Comparison of ENCODE assay signal across 14 cellular contexts in the genomic region with DNA sequence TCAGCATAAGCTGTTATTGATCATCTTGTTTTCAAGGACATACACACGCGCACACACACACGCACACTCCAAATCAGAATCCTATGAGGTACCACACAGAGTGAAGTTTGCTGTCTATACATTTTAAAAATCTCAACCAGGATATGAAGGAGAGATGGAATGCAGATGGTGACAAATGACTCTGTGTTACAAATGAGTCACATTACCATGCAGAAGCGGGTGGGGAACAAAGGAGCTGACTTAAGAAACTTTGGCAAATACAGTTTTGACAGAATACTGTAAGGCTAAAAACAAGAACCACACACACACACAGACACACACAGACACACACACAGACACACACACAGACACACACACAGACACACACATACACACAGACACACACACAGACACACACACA.
DNase-seq lines count a peak whose midpoint lies in the region; ATAC-seq and TF ChIP-seq lines count a peak whose summit lies in the region.
"Had no signal": no experiment of that assay in that cellular context is flagged by ENCODE, and none has a peak within 500 bp of the region (broad histone marks: within the 10 kb centered on the region; RNA-seq: fewer than 3 reads in every experiment).

No MANE protein-coding gene starts in this region.

- in situ Hi-C loops in astrocyte of the spinal cord (cut with HindIII; ENCODE audit: low sequenced_read_pairs) = no loop called here

- no peak for ATAC-seq in GM18519 (IDR thresholded peaks at IDR 0.05; ENCODE audit: low FRiP score, unreplicated experiment)

- peaks cover 13 to 19% of the 10 kb centered on the region in 2 donors for H3K36me3 Mint-ChIP-seq in CD14-positive monocyte

- peaks cover 65% of the 10 kb centered on the region for H3K4me1 Mint-ChIP-seq in CD14-positive monocyte

- no peak overlapping the region for H3K4me3 ChIP-seq in astrocyte of the spinal cord (ENCODE audit: low read depth, low read length)
- H3K4me3 ChIP-seq: esophagus muscularis mucosa had no signal

- H3K27ac Mint-ChIP-seq in CD14-positive monocyte = peak overlapping the region in 6 of 7 donors; percentile 22 to 81 (median 66)
- H3K27ac Mint-ChIP-seq: activated naive CD4-positive, alpha-beta T cell treated with anti-CD3 and anti-CD28 coated beads for 36 hours; stimulated activated naive CD8-positive, alpha-beta T cell treated with anti-CD3 and anti-CD28 coated beads, Interleukin-15, Interleukin-2, amounts not matched to agents 100 ng/mL and 50 ng/mL, for 24 hours had no signal

- intact Hi-C loops in CD14-positive monocyte (cut with micrococcal nuclease) = loop anchor here (5.0 to 10.0 kb wide), 5 partner anchors 83 to 433 kb away; a partner anchor contains a TSS

- TF ChIP-seq CTCF in CD14-positive monocyte (IDR thresholded peaks at IDR 0.05) (no peak), astrocyte of the spinal cord (IDR thresholded peaks at IDR 0.05; ENCODE audit: low read depth, low read length) (no peak)

- peaks cover 4 to 15% (median 9%) of the 10 kb centered on the region in 7 donors for H3K9me3 Mint-ChIP-seq in CD14-positive monocyte
- H3K9me3 Mint-ChIP-seq: stimulated activated naive CD8-positive, alpha-beta T cell treated with anti-CD3 and anti-CD28 coated beads, Interleukin-15, Interleukin-2, amounts not matched to agents 100 ng/mL and 50 ng/mL, for 24 hours had no signal

- peaks cover 0 to 2% (median 0%) of the 10 kb centered on the region in 3 donors for H3K27me3 Mint-ChIP-seq in CD14-positive monocyte (ENCODE audit: low read depth in 3 of 3)
- H3K27me3 Mint-ChIP-seq: stimulated activated naive CD8-positive, alpha-beta T cell treated with anti-CD3 and anti-CD28 coated beads, Interleukin-15, Interleukin-2, amounts not matched to agents 100 ng/mL and 50 ng/mL, for 24 hours had no signal

- no peak for DNase-seq in CD14-positive monocyte (ENCODE audit: low spot score)
- DNase-seq in HT1080 (ENCODE audit: low read depth) = peak; percentile 66
- peak; percentile 25 for DNase-seq in astrocyte of the spinal cord (ENCODE audit: low read depth, low spot score)
- peak; percentile 15 for DNase-seq in iris pigment epithelial cell (ENCODE audit: low read depth)
- no peak for DNase-seq in NCI-H226
- DNase-seq in NCI-H2171 treated with DMSO at 0.1 percent for 48 hours (lab: John Stamatoyannopoulos, UW) = no peak
- DNase-seq in stimulated activated CD8-positive, alpha-beta memory T cell treated with anti-CD3 and anti-CD28 coated beads, Interleukin-4, amount 100 ng/mL, for 48 hours = no peak
- DNase-seq: activated naive CD4-positive, alpha-beta T cell treated with anti-CD3 and anti-CD28 coated beads for 36 hours; NCI-H1105; stimulated activated CD4-positive, alpha-beta T cell treated with anti-CD3 and anti-CD28 coated beads, Interleukin-4, amount 100 ng/mL, for 24 hours; T1000 had no signal

- no peak overlapping the region for H3K4me3 Mint-ChIP-seq in CD14-positive monocyte
- H3K4me3 Mint-ChIP-seq: activated naive CD4-positive, alpha-beta T cell treated with anti-CD3 and anti-CD28 coated beads for 36 hours; stimulated activated naive CD8-positive, alpha-beta T cell treated with anti-CD3 and anti-CD28 coated beads, Interleukin-15, Interleukin-2, amounts not matched to agents 100 ng/mL and 50 ng/mL, for 24 hours had no signal

Comparison
In these comparisons a context has a peak if more than half of its experiments do, and no peak if none do; other contexts are left out.
1. DNase-seq: peak in HT1080 (single experiment), astrocyte of the spinal cord (single experiment) and iris pigment epithelial cell (single experiment); none in CD14-positive monocyte (single experiment), NCI-H226 (single experiment), NCI-H2171 treated with DMSO at 0.1 percent for 48 hours (single experiment) and stimulated activated CD8-positive, alpha-beta memory T cell treated with anti-CD3 and anti-CD28 coated beads, Interleukin-4, amount 100 ng/mL, for 48 hours (single experiment).